In the genomic region with DNA sequence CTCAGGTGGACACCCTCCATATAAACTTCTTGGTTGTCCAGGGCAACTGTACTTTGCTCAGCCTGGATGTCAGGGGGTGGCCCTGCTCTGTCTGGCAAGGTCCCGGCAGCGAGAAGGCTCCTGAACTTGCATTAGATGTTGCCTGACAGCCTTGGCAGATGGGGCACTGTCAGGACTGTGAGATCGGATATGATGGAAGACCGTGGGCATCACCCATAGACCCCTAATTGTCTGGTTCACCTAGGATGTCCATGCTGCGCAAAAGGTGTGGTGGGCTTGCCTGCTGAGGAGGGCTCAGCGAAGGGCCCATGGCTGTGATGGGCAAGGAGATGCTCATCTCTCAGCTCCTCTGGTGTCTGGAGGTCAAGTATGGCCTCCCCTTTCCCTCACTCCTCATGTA, we compare ENCODE assay signal across 7 cellular contexts.
"Had no signal": no experiment of that assay in that cellular context is flagged by ENCODE, and none has a peak within 500 bp of the region (broad histone marks: within the 10 kb centered on the region; RNA-seq: fewer than 3 reads in every experiment).

No MANE protein-coding gene starts in this region.

- H2AFZ ChIP-seq: GM23248 had no signal

- H3K4me3 Mint-ChIP-seq: H9 had no signal

- H3K27ac Mint-ChIP-seq: H9 had no signal

- H3K4me1 Mint-ChIP-seq: H9 had no signal

- FAIRE-seq: H54, HTR-8/SVneo had no signal

- H3K9me3 Mint-ChIP-seq: H9 had no signal

- H3K4me3 ChIP-seq: GM23248 had no signal

- H3K9ac ChIP-seq: GM23248 had no signal

- DNase-seq: GM23248, GOT3, H9, HCEC 1CT, IMR-90 had no signal

- H3K27ac ChIP-seq: GM23248 had no signal
